1 cellular context compared by ENCODE assay signal in the genomic region with DNA sequence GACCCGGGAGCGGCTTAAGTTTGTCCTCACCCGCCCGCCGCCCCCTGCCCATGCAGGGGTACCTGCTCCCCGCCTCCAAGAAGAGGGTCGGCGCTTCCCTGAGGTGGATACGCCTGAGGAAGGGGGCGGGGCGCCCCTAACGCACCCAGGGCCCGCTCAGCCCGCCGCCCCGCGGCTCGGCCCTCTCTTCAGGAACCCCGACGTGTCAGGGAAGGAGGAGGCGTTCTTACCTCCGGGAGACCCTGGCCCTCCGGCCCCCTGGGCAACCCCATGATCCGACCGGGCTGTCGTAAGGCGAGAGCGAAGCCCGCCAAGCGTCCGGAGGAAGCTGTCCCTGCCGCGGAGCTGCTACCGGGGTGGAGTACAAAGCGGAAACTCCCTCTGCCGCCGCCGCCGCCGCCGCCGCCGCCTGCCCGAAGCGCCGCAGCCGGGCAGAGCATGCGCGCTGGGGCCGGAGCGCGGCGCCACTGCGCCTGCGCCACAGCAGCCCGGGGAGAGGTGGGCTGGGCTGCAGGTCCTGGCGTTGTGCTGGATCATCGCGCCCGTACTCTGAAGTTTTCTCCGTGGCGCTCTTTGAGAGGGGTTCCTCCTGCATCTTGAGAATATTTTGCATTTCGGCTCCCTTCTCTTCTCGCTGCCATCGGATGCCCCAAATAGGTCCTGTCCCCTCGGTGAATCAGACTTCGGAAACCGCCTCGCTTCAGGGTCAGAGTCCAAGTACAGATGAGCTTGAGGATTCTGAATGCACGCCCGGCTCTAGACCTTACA.
TF ChIP-seq lines count a peak whose summit lies in the region.

A gene with protein sequence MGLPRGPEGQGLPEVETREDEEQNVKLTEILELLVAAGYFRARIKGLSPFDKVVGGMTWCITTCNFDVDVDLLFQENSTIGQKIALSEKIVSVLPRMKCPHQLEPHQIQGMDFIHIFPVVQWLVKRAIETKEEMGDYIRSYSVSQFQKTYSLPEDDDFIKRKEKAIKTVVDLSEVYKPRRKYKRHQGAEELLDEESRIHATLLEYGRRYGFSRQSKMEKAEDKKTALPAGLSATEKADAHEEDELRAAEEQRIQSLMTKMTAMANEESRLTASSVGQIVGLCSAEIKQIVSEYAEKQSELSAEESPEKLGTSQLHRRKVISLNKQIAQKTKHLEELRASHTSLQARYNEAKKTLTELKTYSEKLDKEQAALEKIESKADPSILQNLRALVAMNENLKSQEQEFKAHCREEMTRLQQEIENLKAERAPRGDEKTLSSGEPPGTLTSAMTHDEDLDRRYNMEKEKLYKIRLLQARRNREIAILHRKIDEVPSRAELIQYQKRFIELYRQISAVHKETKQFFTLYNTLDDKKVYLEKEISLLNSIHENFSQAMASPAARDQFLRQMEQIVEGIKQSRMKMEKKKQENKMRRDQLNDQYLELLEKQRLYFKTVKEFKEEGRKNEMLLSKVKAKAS (minus strand): TSS at position 347 of the 768 bp plus-strand sequence. CDS start 75 bp downstream, at position 272.

TF ChIP-seq in HepG2, 621 proteins besides CTCF, POLR2A, EP300 and RAD21 (continued from another document and continues in another):
- TF ChIP-seq, protein P1, sequence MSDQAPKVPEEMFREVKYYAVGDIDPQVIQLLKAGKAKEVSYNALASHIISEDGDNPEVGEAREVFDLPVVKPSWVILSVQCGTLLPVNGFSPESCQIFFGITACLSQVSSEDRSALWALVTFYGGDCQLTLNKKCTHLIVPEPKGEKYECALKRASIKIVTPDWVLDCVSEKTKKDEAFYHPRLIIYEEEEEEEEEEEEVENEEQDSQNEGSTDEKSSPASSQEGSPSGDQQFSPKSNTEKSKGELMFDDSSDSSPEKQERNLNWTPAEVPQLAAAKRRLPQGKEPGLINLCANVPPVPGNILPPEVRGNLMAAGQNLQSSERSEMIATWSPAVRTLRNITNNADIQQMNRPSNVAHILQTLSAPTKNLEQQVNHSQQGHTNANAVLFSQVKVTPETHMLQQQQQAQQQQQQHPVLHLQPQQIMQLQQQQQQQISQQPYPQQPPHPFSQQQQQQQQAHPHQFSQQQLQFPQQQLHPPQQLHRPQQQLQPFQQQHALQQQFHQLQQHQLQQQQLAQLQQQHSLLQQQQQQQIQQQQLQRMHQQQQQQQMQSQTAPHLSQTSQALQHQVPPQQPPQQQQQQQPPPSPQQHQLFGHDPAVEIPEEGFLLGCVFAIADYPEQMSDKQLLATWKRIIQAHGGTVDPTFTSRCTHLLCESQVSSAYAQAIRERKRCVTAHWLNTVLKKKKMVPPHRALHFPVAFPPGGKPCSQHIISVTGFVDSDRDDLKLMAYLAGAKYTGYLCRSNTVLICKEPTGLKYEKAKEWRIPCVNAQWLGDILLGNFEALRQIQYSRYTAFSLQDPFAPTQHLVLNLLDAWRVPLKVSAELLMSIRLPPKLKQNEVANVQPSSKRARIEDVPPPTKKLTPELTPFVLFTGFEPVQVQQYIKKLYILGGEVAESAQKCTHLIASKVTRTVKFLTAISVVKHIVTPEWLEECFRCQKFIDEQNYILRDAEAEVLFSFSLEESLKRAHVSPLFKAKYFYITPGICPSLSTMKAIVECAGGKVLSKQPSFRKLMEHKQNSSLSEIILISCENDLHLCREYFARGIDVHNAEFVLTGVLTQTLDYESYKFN (CRISPR knock-in tag; conservative IDR thresholded peaks at IDR 0.05) = 0 out of 2 replicates have a peak, but pooled peaks have one; percentile 31
- TF ChIP-seq, protein P2, sequence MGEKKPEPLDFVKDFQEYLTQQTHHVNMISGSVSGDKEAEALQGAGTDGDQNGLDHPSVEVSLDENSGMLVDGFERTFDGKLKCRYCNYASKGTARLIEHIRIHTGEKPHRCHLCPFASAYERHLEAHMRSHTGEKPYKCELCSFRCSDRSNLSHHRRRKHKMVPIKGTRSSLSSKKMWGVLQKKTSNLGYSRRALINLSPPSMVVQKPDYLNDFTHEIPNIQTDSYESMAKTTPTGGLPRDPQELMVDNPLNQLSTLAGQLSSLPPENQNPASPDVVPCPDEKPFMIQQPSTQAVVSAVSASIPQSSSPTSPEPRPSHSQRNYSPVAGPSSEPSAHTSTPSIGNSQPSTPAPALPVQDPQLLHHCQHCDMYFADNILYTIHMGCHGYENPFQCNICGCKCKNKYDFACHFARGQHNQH (CRISPR knock-in tag; IDR thresholded peaks at IDR 0.05) = no peak
- no peak for TF ChIP-seq ZNF33B (CRISPR knock-in tag; IDR thresholded peaks at IDR 0.05)
- TF ChIP-seq, protein P3, sequence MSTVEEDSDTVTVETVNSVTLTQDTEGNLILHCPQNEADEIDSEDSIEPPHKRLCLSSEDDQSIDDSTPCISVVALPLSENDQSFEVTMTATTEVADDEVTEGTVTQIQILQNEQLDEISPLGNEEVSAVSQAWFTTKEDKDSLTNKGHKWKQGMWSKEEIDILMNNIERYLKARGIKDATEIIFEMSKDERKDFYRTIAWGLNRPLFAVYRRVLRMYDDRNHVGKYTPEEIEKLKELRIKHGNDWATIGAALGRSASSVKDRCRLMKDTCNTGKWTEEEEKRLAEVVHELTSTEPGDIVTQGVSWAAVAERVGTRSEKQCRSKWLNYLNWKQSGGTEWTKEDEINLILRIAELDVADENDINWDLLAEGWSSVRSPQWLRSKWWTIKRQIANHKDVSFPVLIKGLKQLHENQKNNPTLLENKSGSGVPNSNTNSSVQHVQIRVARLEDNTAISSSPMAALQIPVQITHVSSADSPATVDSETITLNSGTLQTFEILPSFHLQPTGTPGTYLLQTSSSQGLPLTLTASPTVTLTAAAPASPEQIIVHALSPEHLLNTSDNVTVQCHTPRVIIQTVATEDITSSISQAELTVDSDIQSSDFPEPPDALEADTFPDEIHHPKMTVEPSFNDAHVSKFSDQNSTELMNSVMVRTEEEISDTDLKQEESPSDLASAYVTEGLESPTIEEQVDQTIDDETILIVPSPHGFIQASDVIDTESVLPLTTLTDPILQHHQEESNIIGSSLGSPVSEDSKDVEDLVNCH (CRISPR knock-in tag; IDR thresholded peaks at IDR 0.05) = no peak; the same call in 1 of the 2 replicates
- TF ChIP-seq ZNF333 (CRISPR knock-in tag; IDR thresholded peaks at IDR 0.05; ENCODE audit: borderline replicate concordance) = peak; percentile 51; the same call in 1 of the 2 replicates
- no peak for TF ChIP-seq NBN (conservative IDR thresholded peaks at IDR 0.05)
- TF ChIP-seq, protein P4, sequence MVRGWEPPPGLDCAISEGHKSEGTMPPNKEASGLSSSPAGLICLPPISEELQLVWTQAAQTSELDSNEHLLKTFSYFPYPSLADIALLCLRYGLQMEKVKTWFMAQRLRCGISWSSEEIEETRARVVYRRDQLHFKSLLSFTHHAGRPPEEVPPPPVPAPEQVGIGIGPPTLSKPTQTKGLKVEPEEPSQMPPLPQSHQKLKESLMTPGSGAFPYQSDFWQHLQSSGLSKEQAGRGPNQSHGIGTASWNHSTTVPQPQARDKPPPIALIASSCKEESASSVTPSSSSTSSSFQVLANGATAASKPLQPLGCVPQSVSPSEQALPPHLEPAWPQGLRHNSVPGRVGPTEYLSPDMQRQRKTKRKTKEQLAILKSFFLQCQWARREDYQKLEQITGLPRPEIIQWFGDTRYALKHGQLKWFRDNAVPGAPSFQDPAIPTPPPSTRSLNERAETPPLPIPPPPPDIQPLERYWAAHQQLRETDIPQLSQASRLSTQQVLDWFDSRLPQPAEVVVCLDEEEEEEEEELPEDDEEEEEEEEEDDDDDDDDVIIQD (CRISPR knock-in tag; IDR thresholded peaks at IDR 0.05; ENCODE audit: low read depth) = no peak
- 0 out of 2 replicates have a peak, but pooled peaks have one; percentile 25 for TF ChIP-seq REL (CRISPR knock-in tag; conservative IDR thresholded peaks at IDR 0.05)
- no peak for TF ChIP-seq GTF2F1 (IDR thresholded peaks at IDR 0.05; ENCODE audit: low read length)
- TF ChIP-seq ZNF615 (CRISPR knock-in tag; IDR thresholded peaks at IDR 0.05; ENCODE audit: borderline replicate concordance) = no peak
- TF ChIP-seq ZNF484 (CRISPR knock-in tag; IDR thresholded peaks at IDR 0.05; ENCODE audit: borderline replicate concordance, low read depth) = no peak
- TF ChIP-seq TAF15 (IDR thresholded peaks at IDR 0.05; ENCODE audit: low read depth, low read length, poor library complexity, severe bottlenecking) = no peak
- TF ChIP-seq ZNF782 (CRISPR knock-in tag; IDR thresholded peaks at IDR 0.05; ENCODE audit: borderline replicate concordance) = peak; percentile 73; the same call in 1 of the 2 replicates
- TF ChIP-seq EHMT2 (IDR thresholded peaks at IDR 0.05; ENCODE audit: borderline replicate concordance, low read depth, low read length) = no peak
- no peak for TF ChIP-seq CHD4 (IDR thresholded peaks at IDR 0.05; ENCODE audit: borderline replicate concordance, low read length)
- TF ChIP-seq U2AF2 (IDR thresholded peaks at IDR 0.05; ENCODE audit: low read depth, low read length) = no peak
- 0 out of 2 replicates have a peak, but pooled peaks have one; percentile 8 for TF ChIP-seq GATAD1 (CRISPR knock-in tag; IDR thresholded peaks at IDR 0.05)
- TF ChIP-seq ZMYM4 (CRISPR knock-in tag; IDR thresholded peaks at IDR 0.05) = peak; percentile 13
- peak; percentile 79 for TF ChIP-seq HDAC1 (CRISPR knock-in tag; IDR thresholded peaks at IDR 0.05)
- TF ChIP-seq, protein P5, sequence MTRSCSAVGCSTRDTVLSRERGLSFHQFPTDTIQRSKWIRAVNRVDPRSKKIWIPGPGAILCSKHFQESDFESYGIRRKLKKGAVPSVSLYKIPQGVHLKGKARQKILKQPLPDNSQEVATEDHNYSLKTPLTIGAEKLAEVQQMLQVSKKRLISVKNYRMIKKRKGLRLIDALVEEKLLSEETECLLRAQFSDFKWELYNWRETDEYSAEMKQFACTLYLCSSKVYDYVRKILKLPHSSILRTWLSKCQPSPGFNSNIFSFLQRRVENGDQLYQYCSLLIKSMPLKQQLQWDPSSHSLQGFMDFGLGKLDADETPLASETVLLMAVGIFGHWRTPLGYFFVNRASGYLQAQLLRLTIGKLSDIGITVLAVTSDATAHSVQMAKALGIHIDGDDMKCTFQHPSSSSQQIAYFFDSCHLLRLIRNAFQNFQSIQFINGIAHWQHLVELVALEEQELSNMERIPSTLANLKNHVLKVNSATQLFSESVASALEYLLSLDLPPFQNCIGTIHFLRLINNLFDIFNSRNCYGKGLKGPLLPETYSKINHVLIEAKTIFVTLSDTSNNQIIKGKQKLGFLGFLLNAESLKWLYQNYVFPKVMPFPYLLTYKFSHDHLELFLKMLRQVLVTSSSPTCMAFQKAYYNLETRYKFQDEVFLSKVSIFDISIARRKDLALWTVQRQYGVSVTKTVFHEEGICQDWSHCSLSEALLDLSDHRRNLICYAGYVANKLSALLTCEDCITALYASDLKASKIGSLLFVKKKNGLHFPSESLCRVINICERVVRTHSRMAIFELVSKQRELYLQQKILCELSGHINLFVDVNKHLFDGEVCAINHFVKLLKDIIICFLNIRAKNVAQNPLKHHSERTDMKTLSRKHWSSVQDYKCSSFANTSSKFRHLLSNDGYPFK (CRISPR knock-in tag; IDR thresholded peaks at IDR 0.05; ENCODE audit: borderline replicate concordance) = no peak; the same call in 1 of the 2 replicates
- TF ChIP-seq ZC3H13 (CRISPR knock-in tag; IDR thresholded peaks at IDR 0.05) = no peak; the same call in 1 of the 2 replicates
- TF ChIP-seq TBL1XR1 (IDR thresholded peaks at IDR 0.05; ENCODE audit: borderline replicate concordance, low read length, partially characterized antibody) = no peak
- 0 out of 2 replicates have a peak, but pooled peaks have one; percentile 60 for TF ChIP-seq PAX8 (CRISPR knock-in tag; IDR thresholded peaks at IDR 0.05; ENCODE audit: borderline replicate concordance)
- TF ChIP-seq DPF2 (CRISPR knock-in tag; IDR thresholded peaks at IDR 0.05; ENCODE audit: borderline replicate concordance, low read depth) = no peak
- TF ChIP-seq THYN1 (CRISPR knock-in tag; IDR thresholded peaks at IDR 0.05; ENCODE audit: borderline replicate concordance, low read depth) = no peak
- TF ChIP-seq, protein P6, sequence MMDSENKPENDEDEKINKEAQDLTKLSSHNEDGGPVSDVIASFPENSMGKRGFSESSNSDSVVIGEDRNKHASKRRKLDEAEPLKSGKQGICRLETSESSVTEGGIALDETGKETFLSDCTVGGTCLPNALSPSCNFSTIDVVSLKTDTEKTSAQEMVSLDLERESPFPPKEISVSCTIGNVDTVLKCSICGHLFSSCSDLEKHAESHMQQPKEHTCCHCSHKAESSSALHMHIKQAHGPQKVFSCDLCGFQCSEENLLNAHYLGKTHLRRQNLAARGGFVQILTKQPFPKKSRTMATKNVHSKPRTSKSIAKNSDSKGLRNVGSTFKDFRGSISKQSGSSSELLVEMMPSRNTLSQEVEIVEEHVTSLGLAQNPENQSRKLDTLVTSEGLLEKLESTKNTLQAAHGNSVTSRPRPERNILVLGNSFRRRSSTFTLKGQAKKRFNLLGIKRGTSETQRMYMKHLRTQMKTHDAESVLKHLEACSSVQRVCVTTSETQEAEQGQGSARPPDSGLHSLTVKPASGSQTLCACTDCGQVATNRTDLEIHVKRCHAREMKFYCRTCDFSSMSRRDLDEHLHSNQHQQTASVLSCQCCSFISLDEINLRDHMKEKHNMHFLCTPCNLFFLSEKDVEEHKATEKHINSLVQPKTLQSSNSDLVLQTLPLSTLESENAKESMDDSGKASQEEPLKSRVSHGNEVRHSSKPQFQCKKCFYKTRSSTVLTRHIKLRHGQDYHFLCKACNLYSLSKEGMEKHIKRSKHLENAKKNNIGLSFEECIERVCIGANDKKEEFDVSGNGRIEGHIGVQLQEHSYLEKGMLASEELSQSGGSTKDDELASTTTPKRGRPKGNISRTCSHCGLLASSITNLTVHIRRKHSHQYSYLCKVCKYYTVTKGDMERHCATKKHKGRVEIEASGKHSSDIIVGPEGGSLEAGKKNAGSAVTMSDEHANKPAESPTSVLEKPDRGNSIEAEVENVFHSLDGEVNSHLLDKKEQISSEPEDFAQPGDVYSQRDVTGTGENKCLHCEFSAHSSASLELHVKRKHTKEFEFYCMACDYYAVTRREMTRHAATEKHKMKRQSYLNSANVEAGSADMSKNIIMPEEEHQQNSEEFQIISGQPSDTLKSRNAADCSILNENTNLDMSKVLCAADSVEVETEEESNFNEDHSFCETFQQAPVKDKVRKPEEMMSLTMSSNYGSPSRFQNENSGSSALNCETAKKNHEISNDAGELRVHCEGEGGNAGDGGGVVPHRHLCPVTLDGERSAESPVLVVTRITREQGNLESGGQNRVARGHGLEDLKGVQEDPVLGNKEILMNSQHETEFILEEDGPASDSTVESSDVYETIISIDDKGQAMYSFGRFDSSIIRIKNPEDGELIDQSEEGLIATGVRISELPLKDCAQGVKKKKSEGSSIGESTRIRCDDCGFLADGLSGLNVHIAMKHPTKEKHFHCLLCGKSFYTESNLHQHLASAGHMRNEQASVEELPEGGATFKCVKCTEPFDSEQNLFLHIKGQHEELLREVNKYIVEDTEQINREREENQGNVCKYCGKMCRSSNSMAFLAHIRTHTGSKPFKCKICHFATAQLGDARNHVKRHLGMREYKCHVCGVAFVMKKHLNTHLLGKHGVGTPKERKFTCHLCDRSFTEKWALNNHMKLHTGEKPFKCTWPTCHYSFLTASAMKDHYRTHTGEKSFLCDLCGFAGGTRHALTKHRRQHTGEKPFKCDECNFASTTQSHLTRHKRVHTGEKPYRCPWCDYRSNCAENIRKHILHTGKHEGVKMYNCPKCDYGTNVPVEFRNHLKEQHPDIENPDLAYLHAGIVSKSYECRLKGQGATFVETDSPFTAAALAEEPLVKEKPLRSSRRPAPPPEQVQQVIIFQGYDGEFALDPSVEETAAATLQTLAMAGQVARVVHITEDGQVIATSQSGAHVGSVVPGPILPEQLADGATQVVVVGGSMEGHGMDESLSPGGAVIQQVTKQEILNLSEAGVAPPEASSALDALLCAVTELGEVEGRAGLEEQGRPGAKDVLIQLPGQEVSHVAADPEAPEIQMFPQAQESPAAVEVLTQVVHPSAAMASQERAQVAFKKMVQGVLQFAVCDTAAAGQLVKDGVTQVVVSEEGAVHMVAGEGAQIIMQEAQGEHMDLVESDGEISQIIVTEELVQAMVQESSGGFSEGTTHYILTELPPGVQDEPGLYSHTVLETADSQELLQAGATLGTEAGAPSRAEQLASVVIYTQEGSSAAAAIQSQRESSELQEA (CRISPR knock-in tag; IDR thresholded peaks at IDR 0.05; ENCODE audit: not compliant biosample characterization) = peak; percentile 12
- peak; percentile 58; the same call in 1 of the 2 replicates for TF ChIP-seq ZNF264 (CRISPR knock-in tag; IDR thresholded peaks at IDR 0.05)
- no peak for TF ChIP-seq CEBPB (IDR thresholded peaks at IDR 0.05; ENCODE audit: borderline replicate concordance, low read depth, low read length)
- TF ChIP-seq KLF15 (CRISPR knock-in tag; IDR thresholded peaks at IDR 0.05; ENCODE audit: borderline replicate concordance) = no peak
